Comparison of ENCODE assay signal across 8 cellular contexts in the genomic region with DNA sequence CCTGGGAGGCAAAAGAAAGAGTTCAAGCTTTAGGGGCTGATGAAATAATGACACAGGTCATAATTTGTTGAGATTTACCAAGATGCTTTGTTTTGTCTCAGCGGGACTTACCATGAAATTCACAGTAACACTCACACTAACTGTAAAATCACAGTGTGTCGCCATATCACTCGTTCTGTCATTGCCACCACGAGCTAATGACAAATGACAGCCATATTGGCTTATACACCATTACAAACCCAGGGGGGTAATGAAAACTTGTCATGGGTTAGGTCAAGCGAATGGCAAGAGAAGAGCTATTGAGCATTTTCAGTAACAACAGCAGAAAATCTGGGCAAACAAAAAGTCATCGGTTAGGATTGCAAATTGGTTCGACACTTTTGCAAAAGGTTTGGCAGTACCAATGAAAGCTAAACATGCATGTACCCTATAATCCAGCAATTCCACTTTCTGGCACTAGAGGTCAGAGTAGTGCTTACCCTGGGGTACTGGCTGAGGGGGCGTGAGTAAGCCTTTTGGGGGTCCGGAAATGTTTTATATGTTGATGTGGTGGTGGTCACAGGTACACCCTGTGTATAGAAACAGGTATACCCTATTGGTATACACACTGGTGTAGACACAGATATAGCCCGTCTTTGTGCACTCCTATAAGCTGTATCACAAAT.
DNase-seq lines count a peak whose midpoint lies in the region; ATAC-seq and TF ChIP-seq lines count a peak whose summit lies in the region.

No MANE protein-coding gene starts in this region.

- no peak overlapping the region for H3K4me3 ChIP-seq in BE2C (ENCODE audit: low read depth, low read length)

- no peaks in the 10 kb centered on the region for H3K36me3 ChIP-seq in BE2C

- ATAC-seq in stimulated activated memory B cell treated with anti-CD40 and anti-IgM and Interleukin-4, amounts not matched to agents 10 μg/mL and 1 μg/mL and 100 μg/mL, for 72 hours: no peak
- ATAC-seq in GM21786 (IDR thresholded peaks at IDR 0.05; ENCODE audit: unreplicated experiment): no peak

- peaks cover 2% of the 10 kb centered on the region for H3K9me3 Mint-ChIP-seq in stimulated activated memory B cell treated with anti-CD40 and anti-IgM and Interleukin-4, amounts not matched to agents 10 μg/mL and 1 μg/mL and 100 μg/mL, for 72 hours

- no peaks in the 10 kb centered on the region for H3K27me3 ChIP-seq in BE2C

- peak; percentile 25 for DNase-seq in BE2C
- peak; percentile 14 for DNase-seq in GM13977 (ENCODE audit: low spot score)
- DNase-seq in RPMI7951 (ENCODE audit: low read depth): peak; percentile 23
- peak; percentile 20 for DNase-seq in iPS-NIHi11 (ENCODE audit: low spot score)
- no peak for DNase-seq in activated CD8-positive, alpha-beta memory T cell treated with anti-CD3 and anti-CD28 coated beads, Interleukin-2, amount 50 U/mL, for 4 hours
- no peak for DNase-seq in G401 (ENCODE audit: low spot score)

- H3K4me1 Mint-ChIP-seq in stimulated activated memory B cell treated with anti-CD40 and anti-IgM and Interleukin-4, amounts not matched to agents 10 μg/mL and 1 μg/mL and 100 μg/mL, for 72 hours: no peaks in the 10 kb centered on the region

- no peaks in the 10 kb centered on the region for H3K9me3 ChIP-seq in BE2C

- H3K27ac Mint-ChIP-seq in stimulated activated memory B cell treated with anti-CD40 and anti-IgM and Interleukin-4, amounts not matched to agents 10 μg/mL and 1 μg/mL and 100 μg/mL, for 72 hours: no peak overlapping the region

- no peaks in the 10 kb centered on the region for H3K4me1 ChIP-seq in BE2C

- H3K27me3 Mint-ChIP-seq in stimulated activated memory B cell treated with anti-CD40 and anti-IgM and Interleukin-4, amounts not matched to agents 10 μg/mL and 1 μg/mL and 100 μg/mL, for 72 hours: no peaks in the 10 kb centered on the region

- no peak overlapping the region for H3K4me3 Mint-ChIP-seq in stimulated activated memory B cell treated with anti-CD40 and anti-IgM and Interleukin-4, amounts not matched to agents 10 μg/mL and 1 μg/mL and 100 μg/mL, for 72 hours

- in situ Hi-C loops in GM13977 (cut with MboI; ENCODE audit: low pct_unique_long_range_greater_than_20kb, low sequenced_read_pairs, unreplicated experiment): no loop called here
- in situ Hi-C loops in G401 (cut with HindIII; ENCODE audit: low sequenced_read_pairs): no loop called here

- no peaks in the 10 kb centered on the region for H3K36me3 Mint-ChIP-seq in stimulated activated memory B cell treated with anti-CD40 and anti-IgM and Interleukin-4, amounts not matched to agents 10 μg/mL and 1 μg/mL and 100 μg/mL, for 72 hours

- TF ChIP-seq CTCF in BE2C (IDR thresholded peaks at IDR 0.05; ENCODE audit: low read depth, low read length) (peak; percentile 67), GM13977 (IDR thresholded peaks at IDR 0.05; ENCODE audit: extremely low read depth, insufficient read depth, missing control alignments) (peak; percentile 50)

Comparison
In these comparisons a context has a peak if more than half of its experiments do, and no peak if none do; other contexts are left out.
1. DNase-seq: peak in BE2C (single experiment), GM13977 (single experiment), RPMI7951 (single experiment) and iPS-NIHi11 (single experiment); none in activated CD8-positive, alpha-beta memory T cell treated with anti-CD3 and anti-CD28 coated beads, Interleukin-2, amount 50 U/mL, for 4 hours (single experiment) and G401 (single experiment).